In genomic region chr6:157045831-157046454, GRCh38 we compare ENCODE assay signal across 8 cellular contexts.
DNase-seq lines count a peak whose midpoint lies in the region; ATAC-seq and TF ChIP-seq lines count a peak whose summit lies in the region.

No MANE protein-coding gene starts in this region.

- H3K36me3 ChIP-seq in GM23338 (ENCODE audit: insufficient read depth): no peaks in the 10 kb centered on the region

- peak overlapping the region; percentile 27 for H3K27ac Mint-ChIP-seq in GM23338
- H3K27ac Mint-ChIP-seq in type B pancreatic cell: peak overlapping the region; percentile 42

- peak; percentile 75 for TF ChIP-seq CTCF in AG04450 (IDR thresholded peaks at IDR 0.05; ENCODE audit: low read depth, low read length)
- peak; percentile 50 to 82 for TF ChIP-seq CTCF in GM23338 (conservative IDR thresholded peaks at IDR 0.05; ENCODE audit: low read depth in 2 of 2)
- TF ChIP-seq CTCF in RWPE1 (conservative IDR thresholded peaks at IDR 0.05; ENCODE audit: low read depth): peak; percentile 58
- TF ChIP-seq CTCF in type B pancreatic cell (conservative IDR thresholded peaks at IDR 0.05): peak; percentile 83

- H3K4me3 ChIP-seq in AG04450 (ENCODE audit: low read depth, low read length) (no peak overlapping the region), GM23338 (no peak overlapping the region)

- CTCF ChIA-PET in AG04450 (lab: Charles Lee): interaction anchor here (0.6 to 5.5 kb wide), 61 partner anchors 8 to 1724 kb away, joined by 3 to 47 read pairs (median 4); no protein-coding TSS in a partner anchor
- CTCF ChIA-PET in RWPE1 (lab: Yijun Ruan, JAX): interaction anchor here (0.6 to 2.2 kb wide), 10 partner anchors 10 to 909 kb away, joined by 3 to 8 read pairs (median 3); no protein-coding TSS in a partner anchor

- H3K79me2 ChIP-seq in GM23338 (replicated peaks; ENCODE audit: insufficient read depth): peaks cover 50% of the 10 kb centered on the region

- H3K27me3 ChIP-seq in AG04450 (ENCODE audit: control insufficient read depth, insufficient read depth, low read length): no peaks in the 10 kb centered on the region
- no peaks in the 10 kb centered on the region for H3K27me3 ChIP-seq in GM23338 (ENCODE audit: insufficient read depth)

- H3K9me3 Mint-ChIP-seq in GM23338: no peaks in the 10 kb centered on the region
- no peaks in the 10 kb centered on the region for H3K9me3 Mint-ChIP-seq in type B pancreatic cell

- peaks cover 15% of the 10 kb centered on the region for H3K4me1 ChIP-seq in GM23338 (ENCODE audit: insufficient read depth)

- no peaks in the 10 kb centered on the region for H4K20me1 ChIP-seq in GM23338 (replicated peaks; ENCODE audit: insufficient read depth)

- H3K4me3 Mint-ChIP-seq in GM23338 (no peak overlapping the region), type B pancreatic cell (no peak overlapping the region)

- no peak overlapping the region for H2AFZ ChIP-seq in GM23338

- no peaks in the 10 kb centered on the region for H3K9me3 ChIP-seq in AG04450 (ENCODE audit: control insufficient read depth, insufficient read depth, low read length)

- H3K4me1 Mint-ChIP-seq in GM23338: peaks cover 41% of the 10 kb centered on the region
- H3K4me1 Mint-ChIP-seq in type B pancreatic cell (ENCODE audit: unreplicated experiment): peaks cover 13% of the 10 kb centered on the region

- no peaks in the 10 kb centered on the region for H3K9me2 ChIP-seq in GM23338 (ENCODE audit: insufficient read depth)

- H3K36me3 Mint-ChIP-seq in GM23338 (ENCODE audit: low read depth): no peaks in the 10 kb centered on the region
- H3K36me3 Mint-ChIP-seq in type B pancreatic cell: peaks cover 10% of the 10 kb centered on the region

- peak; percentile 64 for ATAC-seq in GM23338
- ATAC-seq in HG02571 (IDR thresholded peaks at IDR 0.05; ENCODE audit: unreplicated experiment): no peak

- POLR2A ChIA-PET in AG04450 (lab: Yijun Ruan, JAX): no interaction called here
- POLR2A ChIA-PET in RWPE1 (lab: Yijun Ruan, JAX; ENCODE audit: low non-redundant PET): no interaction called here

- H3K4me2 ChIP-seq in GM23338: no peak overlapping the region

- DNase-seq in AG04450 (ENCODE audit: low read depth, low spot score): no peak
- DNase-seq in GM23338 (ENCODE audit: low spot score): peak; percentile 82
- DNase-seq in RWPE1 (ENCODE audit: low spot score): peak; percentile 55
- peak; percentile 73 for DNase-seq in glomerular visceral epithelial cell (ENCODE audit: extremely low spot score)
- DNase-seq in type B pancreatic cell (ENCODE audit: extremely low spot score, unreplicated experiment): no peak
- DNase-seq in globus pallidus (ENCODE audit: low spot score): no peak
- DNase-seq in retina: no peak

- H3K27ac ChIP-seq in AG04450 (ENCODE audit: low read depth, low read length) (no peak overlapping the region), GM23338 (ENCODE audit: low read depth) (no peak overlapping the region), RWPE1 (no peak overlapping the region)

- no peaks in the 10 kb centered on the region for H3F3A ChIP-seq in GM23338 (replicated peaks; ENCODE audit: low read depth)

- H3K27me3 Mint-ChIP-seq in GM23338 (ENCODE audit: insufficient read depth, low read depth, poor library complexity) (peaks cover 16% of the 10 kb centered on the region), type B pancreatic cell (no peaks in the 10 kb centered on the region)

TF ChIP-seq in GM23338, 12 proteins besides CTCF, POLR2A, EP300 and RAD21:
- TF ChIP-seq EZH2phosphoT487 (IDR thresholded peaks at IDR 0.05; ENCODE audit: unreplicated experiment): no peak

Comparison
In these comparisons a context has a peak if more than half of its experiments do, and no peak if none do; other contexts are left out.
1. DNase-seq: peak in GM23338 (single experiment), RWPE1 (single experiment) and glomerular visceral epithelial cell (single experiment); none in AG04450 (single experiment), type B pancreatic cell (single experiment), globus pallidus (single experiment) and retina (single experiment).
2. Peak in every context shown above with its lines, with median percentiles within 50 percentile points of each other: CTCF ChIP-seq.